In genomic region chr11:63749624-63750023, GRCh38 we compare ENCODE assay signal across 22 cellular contexts. TPM values are rescaled to one million over a fixed set of nuclear protein-coding genes. Genes with fewer than 3 reads are reported as not detected.
DNase-seq lines count a peak whose midpoint lies in the region; ATAC-seq, FAIRE-seq and TF ChIP-seq lines count a peak whose summit lies in the region.
"Had no signal": no experiment of that assay in that cellular context is flagged by ENCODE, and none has a peak within 500 bp of the region (broad histone marks: within the 10 kb centered on the region; RNA-seq: fewer than 3 reads in every experiment).

No MANE protein-coding gene starts in this region.

- H3K27ac Mint-ChIP-seq in CD8-positive, alpha-beta T cell, result no peak overlapping the region
- H3K27ac Mint-ChIP-seq: CD4-positive, alpha-beta memory T cell; CD4-positive, CD25-positive, alpha-beta regulatory T cell had no signal

- H4K20me1 ChIP-seq in Karpas-422 (ENCODE audit: insufficient read depth, low read depth, low read length) (peaks cover 12% of the 10 kb centered on the region; the same call in 1 of the 2 replicates), K562 (replicated peaks; ENCODE audit: control insufficient read depth, insufficient read depth, low read length) (0 out of 2 replicates have a peak, but pooled peaks cover 6% of the 10 kb centered on the region)

- H3K36me3 Mint-ChIP-seq in CD8-positive, alpha-beta T cell, result peaks cover 32% of the 10 kb centered on the region

- no peaks in the 10 kb centered on the region for H3K9me2 ChIP-seq in Karpas-422 (replicated peaks; ENCODE audit: insufficient read depth, low read length)

- H3K9ac ChIP-seq in Karpas-422 (ENCODE audit: low read length) (no peak overlapping the region), K562 (ENCODE audit: insufficient read depth in 1 of 2, low read depth in 2 of 2, low read length in 2 of 2) (no peak overlapping the region)
- H3K9ac ChIP-seq: BLaER1 had no signal

- DNase-seq in Karpas-422, result peak; percentile 25
- DNase-seq in K562 (ENCODE audit: extremely low read depth in 1 of 4, low spot score in 3 of 4), result no peak
- DNase-seq in CD8-positive, alpha-beta T cell, result no peak
- no peak for DNase-seq in NCI-H128 (lab: John Stamatoyannopoulos, UW; ENCODE audit: unreplicated experiment)
- DNase-seq in SKM-1 treated with dmso at 0.1 percent for 144 hours (lab: John Stamatoyannopoulos, UW; ENCODE audit: unreplicated experiment), result no peak
- DNase-seq: 8988T; ACHN; BE2C; C1 segment of cervical spinal cord; Caco-2; Calu3; CD4-positive, alpha-beta memory T cell; CD4-positive, CD25-positive, alpha-beta regulatory T cell; DMS79 treated with DMSO at 0.1 percent for 48 hours; GF-D8 had no signal

- H3K27ac ChIP-seq in Karpas-422 (ENCODE audit: low read length), result no peak overlapping the region
- H3K27ac ChIP-seq in K562 (ENCODE audit: extremely low read depth, low read depth, low read length), result no peak overlapping the region
- no peak overlapping the region for H3K27ac ChIP-seq in CD8-positive, alpha-beta T cell (ENCODE audit: low read depth, low read length)
- H3K27ac ChIP-seq: BLaER1 had no signal

- no peaks in the 10 kb centered on the region for H3K27me3 Mint-ChIP-seq in CD8-positive, alpha-beta T cell (ENCODE audit: low read depth)
- H3K27me3 Mint-ChIP-seq: CD4-positive, alpha-beta memory T cell; CD4-positive, CD25-positive, alpha-beta regulatory T cell had no signal

- ATAC-seq in K562, result no peak
- no peak for ATAC-seq in CD8-positive, alpha-beta T cell

- FAIRE-seq in K562 (lab: Jason Lieb, UNC), result no peak
- FAIRE-seq: A204.1, D721Med, G401.6, GM12891, GM19239 had no signal

- WGBS in K562 (ENCODE audit: insufficient coverage, low coverage, missing lambda C conversion rate), result 90% methylated on average over 4 of the region's 4 CpGs

- no peak for TF ChIP-seq CTCF in K562 (IDR thresholded peaks at IDR 0.05 in 2 of 3, conservative IDR thresholded peaks at IDR 0.05 in 1 of 3; ENCODE audit: insufficient read depth in 2 of 3, low read depth in 1 of 3, low read length in 3 of 3)
- no peak for TF ChIP-seq CTCF in CD8-positive, alpha-beta T cell (IDR thresholded peaks at IDR 0.05)

- no peak overlapping the region for H3K4me2 ChIP-seq in Karpas-422 (ENCODE audit: low read depth, low read length, poor library complexity, severe bottlenecking)
- no peak overlapping the region for H3K4me2 ChIP-seq in K562 (ENCODE audit: insufficient read depth, low read length)
- H3K4me2 ChIP-seq: BLaER1 had no signal

- CTCF ChIA-PET in K562 (lab: Yijun Ruan, JAX; ENCODE audit: low intra/inter-chr PET ratio), result no interaction called here
- CTCF ChIA-PET in CD8-positive, alpha-beta T cell (lab: Charles Lee), result interaction anchor here (0.5 to 2.5 kb wide), 3 partner anchors 11 to 114 kb away, joined by 3 to 10 read pairs (median 3); no protein-coding TSS in a partner anchor

- TF ChIP-seq EP300 in K562 (IDR thresholded peaks at IDR 0.05; ENCODE audit: low read length), result no peak

- H2AFZ ChIP-seq in Karpas-422 (ENCODE audit: low read length), result no peak overlapping the region
- H2AFZ ChIP-seq in K562 (ENCODE audit: low read depth, low read length), result no peak overlapping the region

- no peaks in the 10 kb centered on the region for H3K4me1 Mint-ChIP-seq in CD8-positive, alpha-beta T cell (ENCODE audit: low read depth)

- H3K9me3 ChIP-seq in Karpas-422 (ENCODE audit: low read length), result no peaks in the 10 kb centered on the region
- H3K9me3 ChIP-seq in K562 (replicated peaks; ENCODE audit: control insufficient read depth, insufficient read depth, low read depth, low read length), result no peaks in the 10 kb centered on the region
- no peaks in the 10 kb centered on the region for H3K9me3 ChIP-seq in CD8-positive, alpha-beta T cell (ENCODE audit: low read length)
- H3K9me3 ChIP-seq: BE2C, BLaER1, Caco-2 had no signal

- intact Hi-C loops in K562 (cut with micrococcal nuclease), result loop anchor here (10.0 kb wide), 1 partner anchor 395 kb away; no protein-coding TSS in a partner anchor
- intact Hi-C loops in CD8-positive, alpha-beta T cell (cut with DNase I, micrococcal nuclease), result no loop called here

- POLR2A ChIA-PET in K562 (lab: Yijun Ruan, JAX), result interaction anchor here (0.9 kb wide), 1 partner anchor 10 kb away, joined by 4 read pairs; no protein-coding TSS in a partner anchor
- POLR2A ChIA-PET in CD8-positive, alpha-beta T cell (lab: Charles Lee), result no interaction called here

- H3K27me3 ChIP-seq in Karpas-422 (ENCODE audit: low read length) (no peaks in the 10 kb centered on the region), K562 (ENCODE audit: control insufficient read depth in 2 of 2, insufficient read depth in 2 of 2, low read length in 2 of 2) (no peaks in the 10 kb centered on the region)
- no peaks in the 10 kb centered on the region for H3K27me3 ChIP-seq in CD8-positive, alpha-beta T cell (ENCODE audit: insufficient read depth, low read length)
- H3K27me3 ChIP-seq: BE2C, BLaER1 had no signal

- no peak overlapping the region for H3K4me3 ChIP-seq in Karpas-422 (ENCODE audit: low read length)
- no peak overlapping the region for H3K4me3 ChIP-seq in K562
- H3K4me3 ChIP-seq in CD8-positive, alpha-beta T cell (ENCODE audit: low read depth, low read length), result no peak overlapping the region
- H3K4me3 ChIP-seq: BLaER1 had no signal

- in situ Hi-C loops in K562 (cut with MboI), result no loop called here

- H3K9me3 Mint-ChIP-seq in CD8-positive, alpha-beta T cell, result no peaks in the 10 kb centered on the region
- H3K9me3 Mint-ChIP-seq: CD14-positive monocyte; CD4-positive, alpha-beta memory T cell had no signal

- TF ChIP-seq RAD21 in K562 (CRISPR knock-in tag; conservative IDR thresholded peaks at IDR 0.05 in 1 of 2, IDR thresholded peaks at IDR 0.05 in 1 of 2), result no peak

- H3K4me1 ChIP-seq in Karpas-422 (ENCODE audit: low read length), result no peaks in the 10 kb centered on the region
- peaks cover 11 to 25% of the 10 kb centered on the region in 2 experiments; a peak in 4 of 5 replicates for H3K4me1 ChIP-seq in K562 (replicated peaks in 1 of 2; ENCODE audit: control insufficient read depth in 2 of 2, insufficient read depth in 2 of 2, low read length in 2 of 2)
- H3K4me1 ChIP-seq in CD8-positive, alpha-beta T cell (ENCODE audit: insufficient read depth, low read length), result no peaks in the 10 kb centered on the region
- H3K4me1 ChIP-seq: BE2C, Caco-2 had no signal

- no TSS peak for BruUV-seq in K562 (replicated peaks; lab: Mats Ljungman, UMichigan)

- TF ChIP-seq POLR2A in K562 (conservative IDR thresholded peaks at IDR 0.05), result no peak

- H3K36me3 ChIP-seq in Karpas-422 (ENCODE audit: insufficient read depth, low read length) (peaks cover 20% of the 10 kb centered on the region; the same call in 1 of the 2 replicates), K562 (ENCODE audit: control insufficient read depth, insufficient read depth, low read length) (peaks cover 48% of the 10 kb centered on the region)
- no peaks in the 10 kb centered on the region for H3K36me3 ChIP-seq in CD8-positive, alpha-beta T cell (ENCODE audit: insufficient read depth, low read length)

- H3K9me1 ChIP-seq in K562 (ENCODE audit: control insufficient read depth, insufficient read depth, low read length), result no peaks in the 10 kb centered on the region

- H3K79me2 ChIP-seq in Karpas-422 (ENCODE audit: low read length), result peaks cover 48% of the 10 kb centered on the region
- H3K79me2 ChIP-seq in K562 (ENCODE audit: control insufficient read depth, insufficient read depth, low read length), result peaks cover 36% of the 10 kb centered on the region

- no peak overlapping the region for H3K4me3 Mint-ChIP-seq in CD8-positive, alpha-beta T cell
- H3K4me3 Mint-ChIP-seq: CD14-positive monocyte; CD4-positive, alpha-beta memory T cell; CD4-positive, CD25-positive, alpha-beta regulatory T cell had no signal

TF ChIP-seq in K562, 482 proteins besides CTCF, POLR2A, EP300 and RAD21:
- TF ChIP-seq CBFA2T2 (conservative IDR thresholded peaks at IDR 0.05), result no peak
- no peak for TF ChIP-seq KDM1A (IDR thresholded peaks at IDR 0.05)
- no peak for TF ChIP-seq RFX1 (IDR thresholded peaks at IDR 0.05)
- TF ChIP-seq CAMTA2 (CRISPR knock-in tag; conservative IDR thresholded peaks at IDR 0.05), result no peak
- TF ChIP-seq ZNF408 (CRISPR knock-in tag; IDR thresholded peaks at IDR 0.05; ENCODE audit: low read depth), result no peak
- TF ChIP-seq CREB5 (CRISPR knock-in tag; IDR thresholded peaks at IDR 0.05), result no peak
- TF ChIP-seq ZNF384 (IDR thresholded peaks at IDR 0.05; ENCODE audit: low read depth, low read length), result no peak
- TF ChIP-seq ZNF121 (CRISPR knock-in tag; conservative IDR thresholded peaks at IDR 0.05), result peak; percentile 8; the same call in 1 of the 2 replicates

RNA-seq across cellular contexts. Expression of gene ZFTA, which starts 19.0 kb away (rescaled TPM):
- total RNA-seq in Karpas-422 (2014; rRNA removed; shearing (Covaris generic); ENCODE audit: low replicate concordance), result 8.8 and 21.6 TPM in 2 replicates
- total RNA-seq in K562 (2011; cell fraction: chromatin; rRNA removed; ENCODE audit: low replicate concordance), result 11.1 and 14.8 TPM in 2 replicates
- total RNA-seq in K562 (2011; cell fraction: nucleolus; rRNA removed), result 8.8 and 11.5 TPM in 2 replicates
- total RNA-seq in K562 (2011; cell fraction: nucleoplasm; rRNA removed), result 12.8 and 16.3 TPM in 2 replicates
- total RNA-seq in K562 (2014; rRNA removed) (6.7 and 7.6 TPM in 2 replicates), K562 (2014; rRNA removed; fragmentation: Illumina TruSeq; extraction: Trizol) (2.9 and 3.0 TPM in 2 replicates), K562 (2015; rRNA removed; fragmentation: Illumina TruSeq; extraction: Trizol) (3.7 and 4.2 TPM in 2 replicates), K562 (2021) (8.4 and 12.3 TPM in 2 replicates)
- polyA plus RNA-seq in K562 (2011; rRNA removed) (2.6 and 2.8 TPM in 2 replicates), K562 (2014; fragmentation: Illumina TruSeq; extraction: Trizol) (2.5 and 2.6 TPM in 2 replicates), K562 (2014; fragmentation: Nextera tagmentation; extraction: Ambion mirVana) (under 1 TPM; 0.45 TPM), K562 (2014; rRNA removed) (4.6 and 5.1 TPM in 2 replicates)
- 1.7 and 4.1 TPM in 2 replicates for polyA plus RNA-seq in K562 (2011; cell fraction: cytosol; rRNA removed)
- polyA plus RNA-seq in K562 (2011; cell fraction: nucleus; rRNA removed), result 10.4 and 14.9 TPM in 2 replicates
- 3.1 and 3.3 TPM in 2 replicates for polyA plus RNA-seq in K562 (2012)
- 1.9 and 2.1 TPM in 2 replicates for polyA minus RNA-seq in K562 (2011; rRNA and poly(A)+ RNA removed)
- polyA minus RNA-seq in K562 (2011; cell fraction: cytosol; rRNA and poly(A)+ RNA removed), result 2.3 and 4.7 TPM in 2 replicates
- polyA minus RNA-seq in K562 (2011; cell fraction: nucleus; rRNA and poly(A)+ RNA removed), result 5.1 and 5.3 TPM in 2 replicates
- total RNA-seq in CD8-positive, alpha-beta T cell, result 1 to 10 TPM; 3.2 to 5.7 TPM
- polyA plus RNA-seq: CD14-positive monocyte had no signal
